In the genomic region with DNA sequence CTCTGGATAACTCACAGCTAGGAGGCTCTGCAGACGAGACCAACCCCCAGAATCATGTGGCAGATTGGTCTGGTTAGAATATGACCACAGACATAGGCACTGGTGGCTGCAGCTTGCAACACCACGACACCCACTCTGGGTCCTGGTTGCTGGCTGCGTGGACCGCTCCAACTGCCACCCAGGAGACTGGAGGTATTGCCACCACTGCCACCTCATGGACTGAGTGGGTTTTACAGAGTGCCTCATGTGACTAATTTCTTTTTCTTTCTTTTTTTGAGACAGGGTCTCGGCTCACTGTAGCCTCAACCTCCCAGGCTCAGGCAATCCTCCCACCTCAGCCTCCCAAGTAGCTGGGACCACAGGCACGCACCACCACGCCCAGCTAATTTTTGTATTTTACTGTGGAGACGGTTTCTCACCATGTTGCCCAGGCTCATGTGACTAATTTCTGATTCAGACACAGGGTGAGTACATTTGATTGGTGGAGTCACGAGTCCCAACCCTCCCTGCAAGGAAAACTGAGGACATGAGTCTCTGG, we compare ENCODE assay signal across 9 cellular contexts. TPM values are rescaled to one million over a fixed set of nuclear protein-coding genes. Genes with fewer than 3 reads are reported as not detected.
DNase-seq lines count a peak whose midpoint lies in the region; ATAC-seq and TF ChIP-seq lines count a peak whose summit lies in the region.
"Had no signal": no experiment of that assay in that cellular context is flagged by ENCODE, and none has a peak within 500 bp of the region (broad histone marks: within the 10 kb centered on the region; RNA-seq: fewer than 3 reads in every experiment).

No MANE protein-coding gene starts in this region.

- no peak overlapping the region for H3K27ac ChIP-seq in CD8-positive, alpha-beta memory T cell (ENCODE audit: low read depth, low read length)
- no peak overlapping the region for H3K27ac ChIP-seq in GM23338 (ENCODE audit: low read depth)
- peak overlapping the region in 41 of 59 donors; percentile 1 to 79 (median 47) for H3K27ac ChIP-seq in dorsolateral prefrontal cortex

- peak overlapping the region; percentile 19 to 93 (median 85) for H3K27ac Mint-ChIP-seq in CD8-positive, alpha-beta memory T cell
- no peak overlapping the region for H3K27ac Mint-ChIP-seq in GM23338

- H3K79me2 ChIP-seq in GM23338 (replicated peaks; ENCODE audit: insufficient read depth) = no peaks in the 10 kb centered on the region

- H3K4me3 ChIP-seq in CD8-positive, alpha-beta memory T cell (ENCODE audit: low read length) = no peak overlapping the region
- no peak overlapping the region for H3K4me3 ChIP-seq in GM23338
- H3K4me3 ChIP-seq in dorsolateral prefrontal cortex = peak overlapping the region in 41 of 59 donors; percentile 2 to 56 (median 32)

- H3K36me3 Mint-ChIP-seq in CD8-positive, alpha-beta memory T cell = no peaks in the 10 kb centered on the region
- H3K36me3 Mint-ChIP-seq in GM23338 (ENCODE audit: low read depth) = no peaks in the 10 kb centered on the region

- H3F3A ChIP-seq in GM23338 (replicated peaks; ENCODE audit: low read depth) = no peaks in the 10 kb centered on the region

- H3K9me3 ChIP-seq in CD8-positive, alpha-beta memory T cell (ENCODE audit: low read length) = no peaks in the 10 kb centered on the region

- POLR2A ChIA-PET in CD8-positive, alpha-beta memory T cell (lab: Charles Lee) = interaction anchor here (2.4 kb wide), 1 partner anchor 45 kb away, joined by 8 read pairs; the partner anchor contains the start of gene SLC20A1

- peak overlapping the region in 6 of 7 donors; percentile 57 to 90 (median 74) for H3K4me3 Mint-ChIP-seq in CD8-positive, alpha-beta memory T cell
- no peak overlapping the region for H3K4me3 Mint-ChIP-seq in GM23338

- peak; percentile 52 to 78 (median 64) for DNase-seq in CD8-positive, alpha-beta memory T cell
- DNase-seq in GM23338 (ENCODE audit: low spot score) (peak; percentile 70), NCI-H460 (ENCODE audit: extremely low read depth, low read depth) (peak; percentile 69), dorsolateral prefrontal cortex (peak; percentile 34 to 80 (median 70)), lung microvascular endothelial cell (ENCODE audit: low read depth in 2 of 2) (peak; percentile 70 to 77)
- DNase-seq in activated CD4-positive, alpha-beta T cell treated with anti-CD3 and anti-CD28 coated beads, Interleukin-2, amount 50 U/mL, for 4 hours = peak; percentile 53 to 60
- peak; percentile 37 to 47 for DNase-seq in stimulated activated CD8-positive, alpha-beta memory T cell treated with anti-CD3 and anti-CD28 coated beads, Interleukin-2, amount 100 ng/mL, for 1 hour (ENCODE audit: low read depth in 2 of 2)

- peaks cover 26% of the 10 kb centered on the region for H3K4me1 ChIP-seq in CD8-positive, alpha-beta memory T cell (ENCODE audit: insufficient read depth, low read length)
- H3K4me1 ChIP-seq in GM23338 (ENCODE audit: insufficient read depth) = no peaks in the 10 kb centered on the region

- H2AFZ ChIP-seq in GM23338 = peak overlapping the region; percentile 33; the same call in 1 of the 2 replicates

- intact Hi-C loops in dorsolateral prefrontal cortex (cut with DNase I) = loop anchor here (1.0 to 5.0 kb wide), 4 partner anchors 44 to 65 kb away; partner anchors contain the start of gene SLC20A1 (in 2 of the 2)

- H4K20me1 ChIP-seq in GM23338 (replicated peaks; ENCODE audit: insufficient read depth) = no peaks in the 10 kb centered on the region

- H3K27me3 ChIP-seq in CD8-positive, alpha-beta memory T cell (ENCODE audit: insufficient read depth, low read length, poor library complexity, severe bottlenecking) = no peaks in the 10 kb centered on the region
- H3K27me3 ChIP-seq in GM23338 (ENCODE audit: insufficient read depth) = no peaks in the 10 kb centered on the region
- no peaks in the 10 kb centered on the region for H3K27me3 ChIP-seq in dorsolateral prefrontal cortex

- ATAC-seq in GM23338 (peak; percentile 80), GM18517 (IDR thresholded peaks at IDR 0.05; ENCODE audit: unreplicated experiment) (no peak)

- H3K4me1 Mint-ChIP-seq in CD8-positive, alpha-beta memory T cell = peaks cover 27 to 29% (median 29%) of the 10 kb centered on the region in 3 donors
- H3K4me1 Mint-ChIP-seq in GM23338 = peaks cover 8% of the 10 kb centered on the region

- CTCF ChIA-PET in CD8-positive, alpha-beta memory T cell (lab: Charles Lee) = interaction anchor here (0.7 to 6.0 kb wide), 22 partner anchors 9 to 92 kb away, joined by 3 to 132 read pairs (median 5); partner anchors contain the start of gene SLC20A1

- no peaks in the 10 kb centered on the region for H3K36me3 ChIP-seq in CD8-positive, alpha-beta memory T cell (ENCODE audit: insufficient read depth, low read length)
- no peaks in the 10 kb centered on the region for H3K36me3 ChIP-seq in GM23338 (ENCODE audit: insufficient read depth)

- H3K9me2 ChIP-seq in GM23338 (ENCODE audit: insufficient read depth) = no peaks in the 10 kb centered on the region

- no peak overlapping the region for H3K4me2 ChIP-seq in GM23338

- peaks cover 0 to 2% of the 10 kb centered on the region in 2 donors for H3K27me3 Mint-ChIP-seq in CD8-positive, alpha-beta memory T cell
- H3K27me3 Mint-ChIP-seq in GM23338 (ENCODE audit: insufficient read depth, low read depth, poor library complexity) = no peaks in the 10 kb centered on the region

- TF ChIP-seq CTCF in GM23338 (conservative IDR thresholded peaks at IDR 0.05; ENCODE audit: low read depth in 2 of 2) = peak; percentile 55 to 70
- peak; percentile 41 to 78 (median 67) for TF ChIP-seq CTCF in dorsolateral prefrontal cortex (IDR thresholded peaks at IDR 0.05 in 54 of 56, conservative IDR thresholded peaks at IDR 0.05 in 2 of 56; ENCODE audit: low read depth in 1 of 56, partially characterized antibody in 56 of 56)

- H3K9me3 Mint-ChIP-seq in CD8-positive, alpha-beta memory T cell = no peaks in the 10 kb centered on the region
- H3K9me3 Mint-ChIP-seq in GM23338 = no peaks in the 10 kb centered on the region

TF ChIP-seq in GM23338, 12 proteins besides CTCF, POLR2A, EP300 and RAD21:
- TF ChIP-seq CREB1 (CRISPR knock-in tag; IDR thresholded peaks at IDR 0.05; ENCODE audit: low read depth) = no peak
- no peak for TF ChIP-seq POLR2AphosphoS5 (IDR thresholded peaks at IDR 0.05; ENCODE audit: low read depth)
- TF ChIP-seq REST (IDR thresholded peaks at IDR 0.05; ENCODE audit: unreplicated experiment) = no peak
- no peak for TF ChIP-seq ZNF114 (CRISPR knock-in tag; IDR thresholded peaks at IDR 0.05)

RNA-seq across cellular contexts. Expression of gene NT5DC4, which starts 29.9 kb away (rescaled TPM):
- total RNA-seq in CD8-positive, alpha-beta memory T cell = not detected
- not detected for polyA plus RNA-seq in CD8-positive, alpha-beta memory T cell
- not detected in 2 replicates for total RNA-seq in GM23338 (2014; rRNA removed; shearing (Covaris generic))
- polyA plus RNA-seq in GM23338 (2016; fragmentation: Nextera tagmentation; extraction: Ambion mirVana) = not detected in 2 replicates
- not detected in 2 replicates for total RNA-seq in NCI-H460 (2014; rRNA removed; shearing (Covaris generic))
- polyA plus RNA-seq in NCI-H460 (2014; cell fraction: nucleus; rRNA removed) = 0.18 TPM in 1 of 2 replicates, not detected in the other
- total RNA-seq in dorsolateral prefrontal cortex (1 to 10 TPM in 11 of 120 experiments, under 1 TPM in 13, not detected in 96; 0.18 to 4.5 (median 0.84) TPM), lung microvascular endothelial cell (not detected in 2 replicates)
- total RNA-seq: T-helper 1 cell treated with Interleukin-12 subunit alpha and Interleukin-12 subunit beta and Interleukin-4 antibody, amounts not matched to agents 30 ng/mL and 1 ng/mL, for 36 hours had no signal

RNA-seq across cellular contexts. Expression of gene SLC20A1, which starts 45.2 kb away (rescaled TPM):
- total RNA-seq in CD8-positive, alpha-beta memory T cell = 100 to 1,000 TPM; 102 to 105 TPM
- polyA plus RNA-seq in CD8-positive, alpha-beta memory T cell = 68.0 TPM
- total RNA-seq in GM23338 (2014; rRNA removed; shearing (Covaris generic)) = 81.9 and 84.3 TPM in 2 replicates
- 50.1 and 52.9 TPM in 2 replicates for polyA plus RNA-seq in GM23338 (2016; fragmentation: Nextera tagmentation; extraction: Ambion mirVana)
- 131 and 165 TPM in 2 replicates for total RNA-seq in NCI-H460 (2014; rRNA removed; shearing (Covaris generic))
- 206 and 286 TPM in 2 replicates for polyA plus RNA-seq in NCI-H460 (2014; cell fraction: nucleus; rRNA removed)
- total RNA-seq in dorsolateral prefrontal cortex (10 to 100 TPM; 41.1 to 97.4 (median 66.6) TPM), lung microvascular endothelial cell (12.9 and 20.0 TPM in 2 replicates)

Comparison
In these comparisons a context has a peak if more than half of its experiments do, and no peak if none do; other contexts are left out.
1. H3K27ac ChIP-seq: peak in dorsolateral prefrontal cortex (41 of 59); none in CD8-positive, alpha-beta memory T cell (single experiment) and GM23338 (single experiment).
2. H3K4me3 ChIP-seq: peak in dorsolateral prefrontal cortex (41 of 59); none in CD8-positive, alpha-beta memory T cell (single experiment) and GM23338 (single experiment).
3. Peak in every context shown above with its lines, with median percentiles within 50 percentile points of each other: DNase-seq.